1 cellular context compared by ENCODE assay signal in genomic region chr11:76371170-76371569, GRCh38.
TF ChIP-seq lines count a peak whose summit lies in the region.

No MANE protein-coding gene starts in this region.

TF ChIP-seq in WTC11, 78 proteins besides CTCF, POLR2A, EP300 and RAD21 (continued from another document):
- no peak for TF ChIP-seq FOXP4 (CRISPR knock-in tag; IDR thresholded peaks at IDR 0.05)
- no peak for TF ChIP-seq ETV6 (CRISPR knock-in tag; IDR thresholded peaks at IDR 0.05)
- TF ChIP-seq RELA (CRISPR knock-in tag; IDR thresholded peaks at IDR 0.05; ENCODE audit: borderline replicate concordance) = no peak
TF ChIP-seq in WTC11: peak in this region for 0.
